ENCODE assay signal across 8 cellular contexts in genomic region chr6:63571382-63571882, GRCh38. TPM values are rescaled to one million over a fixed set of nuclear protein-coding genes. Genes with fewer than 3 reads are reported as not detected.
DNase-seq lines count a peak whose midpoint lies in the region; ATAC-seq and TF ChIP-seq lines count a peak whose summit lies in the region.

No MANE protein-coding gene starts in this region.

- peaks cover 9% of the 10 kb centered on the region for H3K36me3 ChIP-seq in GM23248 (ENCODE audit: low read depth)
- H3K36me3 ChIP-seq in OCI-LY7 (ENCODE audit: insufficient read depth, low read length), result peaks cover 22% of the 10 kb centered on the region
- H3K36me3 ChIP-seq in endodermal cell (ENCODE audit: control insufficient read depth, insufficient read depth, low read length), result peaks cover 4% of the 10 kb centered on the region
- no peaks in the 10 kb centered on the region for H3K36me3 ChIP-seq in ovary

- H3K79me2 ChIP-seq in GM23248 (ENCODE audit: insufficient read depth) (peaks cover 40% of the 10 kb centered on the region), OCI-LY7 (ENCODE audit: insufficient read depth, low read depth, low read length) (peaks cover 40% of the 10 kb centered on the region)

- TF ChIP-seq CTCF in OCI-LY7 (conservative IDR thresholded peaks at IDR 0.05; ENCODE audit: low read length) (no peak), endodermal cell (conservative IDR thresholded peaks at IDR 0.05) (no peak), ovary (IDR thresholded peaks at IDR 0.05) (no peak)

- H3K9me3 Mint-ChIP-seq in endodermal cell, result peaks cover 2% of the 10 kb centered on the region

- intact Hi-C loops in OCI-LY7 (cut with micrococcal nuclease; ENCODE audit: unreplicated experiment), result loop anchor here (5.0 kb wide), 2 partner anchors 111 to 129 kb away; no protein-coding TSS in a partner anchor
- intact Hi-C loops in ovary (cut with DNase I), result loop anchor here in 1 of 4 donors (10.0 kb wide), 1 partner anchor 63 kb away; the partner anchor contains the start of gene PHF3

- peaks cover 52% of the 10 kb centered on the region for H3K27me3 Mint-ChIP-seq in endodermal cell (ENCODE audit: insufficient read depth)

- H3K27ac ChIP-seq in GM23248, result peak overlapping the region; percentile 98
- H3K27ac ChIP-seq in OCI-LY7 (ENCODE audit: low read depth, low read length, poor library complexity, severe bottlenecking), result peak overlapping the region; percentile 51
- peak overlapping the region; percentile 91 for H3K27ac ChIP-seq in endodermal cell (ENCODE audit: low read depth, low read length)
- peak overlapping the region; percentile 47 to 100 for H3K27ac ChIP-seq in ovary

- H3K9me2 ChIP-seq in GM23248 (ENCODE audit: insufficient read depth) (no peaks in the 10 kb centered on the region), OCI-LY7 (ENCODE audit: insufficient read depth, low read length) (no peaks in the 10 kb centered on the region)

- 15% methylated on average over 13 of the region's 13 CpGs for WGBS in GM23248 (ENCODE audit: low coverage in 1 of 2, low lambda C conversion rate in 2 of 2, missing lambda C conversion rate in 2 of 2), 2 experiments
- 28 to 41% methylated on average over 7 to 13 of the region's 13 CpGs for WGBS in endodermal cell (ENCODE audit: insufficient coverage in 1 of 2, insufficient read length in 1 of 2), 2 experiments
- 30 to 46% (median 44%) methylated on average over 13 of the region's 13 CpGs for WGBS in ovary, 3 donors

- H3K4me3 ChIP-seq in GM23248 (peak overlapping the region; percentile 77), OCI-LY7 (ENCODE audit: low read depth, low read length, poor library complexity, severe bottlenecking) (peak overlapping the region; percentile 85), endodermal cell (ENCODE audit: low read length) (peak overlapping the region; percentile 88), ovary (peak overlapping the region; percentile 96)

- H3K9ac ChIP-seq in GM23248, result peak overlapping the region; percentile 99
- peak overlapping the region; percentile 73 for H3K9ac ChIP-seq in endodermal cell (ENCODE audit: extremely low read depth, low read length, poor library complexity, severe bottlenecking)

- DNase-seq in GM23248, result no peak
- DNase-seq in OCI-LY7 (ENCODE audit: low spot score), result no peak
- no peak for DNase-seq in endodermal cell
- DNase-seq in ovary, result no peak
- no peak for DNase-seq in GM03348 (ENCODE audit: low spot score)
- no peak for DNase-seq in cortex of kidney (lab: John Stamatoyannopoulos, UW)

- TF ChIP-seq EP300 in ovary (IDR thresholded peaks at IDR 0.05), result no peak

- ATAC-seq in GM21825 (IDR thresholded peaks at IDR 0.05; ENCODE audit: unreplicated experiment), result no peak
- ATAC-seq in HG02763 (IDR thresholded peaks at IDR 0.05; ENCODE audit: unreplicated experiment), result no peak

- H3F3A ChIP-seq in GM23248 (ENCODE audit: insufficient read depth), result peaks cover 35% of the 10 kb centered on the region

- H3K36me3 Mint-ChIP-seq in endodermal cell (ENCODE audit: low read depth), result peaks cover 4% of the 10 kb centered on the region

- peak overlapping the region; percentile 79 for H2AFZ ChIP-seq in GM23248
- peak overlapping the region; percentile 91; the same call in 1 of the 2 replicates for H2AFZ ChIP-seq in OCI-LY7 (ENCODE audit: low read length)

- H3K27me3 ChIP-seq in GM23248 (replicated peaks; ENCODE audit: insufficient read depth) (no peaks in the 10 kb centered on the region), endodermal cell (ENCODE audit: control insufficient read depth, insufficient read depth, low read length, poor library complexity, severe bottlenecking) (peaks cover 47% of the 10 kb centered on the region), ovary (no peaks in the 10 kb centered on the region)

- CTCF ChIA-PET in OCI-LY7 (lab: Charles Lee; ENCODE audit: unreplicated experiment), result no interaction called here

- H3K4me2 ChIP-seq in GM23248 (ENCODE audit: unreplicated experiment) (peak overlapping the region; percentile 87), OCI-LY7 (ENCODE audit: low read length) (peak overlapping the region; percentile 79)

- in situ Hi-C loops in GM23248 (cut with MboI), result no loop called here

- H3K4me3 Mint-ChIP-seq in endodermal cell, result peak overlapping the region; percentile 87

- H3K27ac Mint-ChIP-seq in endodermal cell, result peak overlapping the region; percentile 86

- peaks cover 11% of the 10 kb centered on the region; the same call in 1 of the 2 replicates for H4K20me1 ChIP-seq in GM23248 (ENCODE audit: insufficient read depth)
- H4K20me1 ChIP-seq in OCI-LY7 (ENCODE audit: insufficient read depth, low read length), result peaks cover 24% of the 10 kb centered on the region

- H3K4me1 ChIP-seq in GM23248 (ENCODE audit: insufficient read depth), result peaks cover 26% of the 10 kb centered on the region
- H3K4me1 ChIP-seq in OCI-LY7 (ENCODE audit: insufficient read depth, low read length, poor library complexity, severe bottlenecking), result peaks cover 23% of the 10 kb centered on the region
- H3K4me1 ChIP-seq in endodermal cell (ENCODE audit: control insufficient read depth, insufficient read depth, low read length), result no peaks in the 10 kb centered on the region
- H3K4me1 ChIP-seq in ovary (ENCODE audit: insufficient read depth), result peaks cover under 1% of the 10 kb centered on the region

- H3K9me3 ChIP-seq in GM23248 (ENCODE audit: low read depth) (no peaks in the 10 kb centered on the region), OCI-LY7 (ENCODE audit: low read length) (peaks cover 6% of the 10 kb centered on the region; the same call in 1 of the 2 replicates), endodermal cell (ENCODE audit: control insufficient read depth, low read length) (peaks cover 11% of the 10 kb centered on the region), ovary (no peaks in the 10 kb centered on the region)

- BruUV-seq in OCI-LY7 (replicated peaks; lab: Mats Ljungman, UMichigan), result TSS peak; percentile 77

- POLR2A ChIA-PET in OCI-LY7 (lab: Charles Lee), result no interaction called here

- TF ChIP-seq POLR2A in ovary (IDR thresholded peaks at IDR 0.05), result no peak

- peaks cover 21% of the 10 kb centered on the region for H3K4me1 Mint-ChIP-seq in endodermal cell

RNA-seq across cellular contexts. Expression of gene PTP4A1, which starts 0.8 kb away (rescaled TPM):
- total RNA-seq in GM23248 (2014; rRNA removed; shearing (Covaris generic)), result 24.9 and 31.4 TPM in 2 replicates
- polyA plus RNA-seq in GM23248 (2016; fragmentation: Nextera tagmentation; extraction: Ambion mirVana) (133 and 138 TPM in 2 replicates), ovary (10 to 100 TPM in 1 of 2 donors, 1 to 10 TPM in 1; 9.4 to 33.6 TPM)
- total RNA-seq in OCI-LY7 (2014; rRNA removed; shearing (Covaris generic)), result 20.9 and 21.2 TPM in 2 replicates
- total RNA-seq in OCI-LY7 (2022) (74.7 and 76.0 TPM in 2 replicates), endodermal cell (10 to 100 TPM; 37.2 to 42.6 TPM), ovary (10 to 100 TPM; 22.2 to 89.4 (median 44.1) TPM)
- polyA plus RNA-seq in endodermal cell (2013, experiment 1 of 2), result 79.9 TPM
- 78.4 TPM for polyA plus RNA-seq in endodermal cell (2013, experiment 2 of 2)
